ENCODE assay signal across 31 cellular contexts in genomic region chr2:183608747-183609146, GRCh38.
"Had no signal": no experiment of that assay in that cellular context is flagged by ENCODE, and none has a peak within 500 bp of the region (broad histone marks: within the 10 kb centered on the region; RNA-seq: fewer than 3 reads in every experiment).

No MANE protein-coding gene starts in this region.

- H3K4me1 Mint-ChIP-seq: activated naive CD4-positive, alpha-beta T cell treated with anti-CD3 and anti-CD28 coated beads, Interleukin-2, amount 50 U/mL, for 24 hours; activated naive CD8-positive, alpha-beta T cell treated with anti-CD3 and anti-CD28 coated beads for 36 hours; activated naive CD8-positive, alpha-beta T cell treated with anti-CD3 and anti-CD28 coated beads, Interleukin-2, amount 50 U/mL, for 24 hours; activated T-helper 17 cell treated with anti-CD3 and anti-CD28 coated beads, Interleukin-2, amount 50 U/mL, for 72 hours; T-helper 17 cell had no signal

- DNase-seq: activated CD4-positive, alpha-beta T cell treated with anti-CD3 and anti-CD28 coated beads for 48 hours; activated CD4-positive, alpha-beta T cell treated with anti-CD3 and anti-CD28 coated beads, Interleukin-2, amount 50 U/mL, for 1 hour; activated CD4-positive, alpha-beta T cell treated with anti-CD3 and anti-CD28 coated beads, Interleukin-2, amount 50 U/mL, for 48 hours; activated CD8-positive, alpha-beta memory T cell treated with anti-CD3 and anti-CD28 coated beads for 24 hours; activated CD8-positive, alpha-beta T cell treated with anti-CD3 and anti-CD28 coated beads for 36 hours; activated effector memory CD4-positive, alpha-beta T cell treated with Interleukin-2 at 50 U/mL for 16 hours; activated gamma-delta T cell treated with Interleukin-2 at 50 U/mL for 16 hours; activated naive CD4-positive, alpha-beta T cell treated with Interleukin-2 at 50 U/mL for 16 hours; activated naive CD8-positive, alpha-beta T cell treated with anti-CD3 and anti-CD28 coated beads for 36 hours; activated naive CD8-positive, alpha-beta T cell treated with anti-CD3 and anti-CD28 coated beads, Interleukin-2, amount 50 U/mL, for 24 hours; activated T-cell treated with anti-CD3 and anti-CD28 coated beads, Interleukin-2, amount 50 U/mL, for 4 hours; adrenal gland; amygdala; aorta; body of pancreas; caudate nucleus; cortex of kidney; dermis blood vessel endothelial cell; effector CD4-positive, alpha-beta T cell; effector memory CD8-positive, alpha-beta T cell; esophagus squamous epithelium; foreskin melanocyte; heart right ventricle; T-helper 1 cell; T-helper 17 cell; T1000 had no signal

- H3K4me3 Mint-ChIP-seq: activated CD8-positive, alpha-beta T cell treated with anti-CD3 and anti-CD28 coated beads for 36 hours; activated naive CD4-positive, alpha-beta T cell treated with anti-CD3 and anti-CD28 coated beads, Interleukin-2, amount 50 U/mL, for 24 hours; activated naive CD8-positive, alpha-beta T cell treated with anti-CD3 and anti-CD28 coated beads for 36 hours; activated naive CD8-positive, alpha-beta T cell treated with anti-CD3 and anti-CD28 coated beads, Interleukin-2, amount 50 U/mL, for 24 hours; activated T-cell treated with anti-CD3 and anti-CD28 coated beads, Interleukin-2, amount 50 U/mL, for 4 hours; activated T-helper 17 cell treated with anti-CD3 and anti-CD28 coated beads, Interleukin-2, amount 50 U/mL, for 72 hours; effector memory CD8-positive, alpha-beta T cell; T-helper 17 cell; T-helper 2 cell treated with Interferon-gamma antibody and Interleukin-4, amounts not matched to agents 5 μg/mL and 100 μg/mL, for 36 hours had no signal

- H3K27ac Mint-ChIP-seq: activated CD8-positive, alpha-beta T cell treated with anti-CD3 and anti-CD28 coated beads for 36 hours; activated naive CD4-positive, alpha-beta T cell treated with anti-CD3 and anti-CD28 coated beads, Interleukin-2, amount 50 U/mL, for 24 hours; activated naive CD8-positive, alpha-beta T cell treated with anti-CD3 and anti-CD28 coated beads for 36 hours; activated naive CD8-positive, alpha-beta T cell treated with anti-CD3 and anti-CD28 coated beads, Interleukin-2, amount 50 U/mL, for 24 hours; activated T-helper 17 cell treated with anti-CD3 and anti-CD28 coated beads, Interleukin-2, amount 50 U/mL, for 72 hours; effector memory CD8-positive, alpha-beta T cell; T-helper 17 cell; T-helper 2 cell treated with Interferon-gamma antibody and Interleukin-4, amounts not matched to agents 5 μg/mL and 100 μg/mL, for 36 hours had no signal

- H3K27me3 ChIP-seq: adrenal gland, body of pancreas, esophagus squamous epithelium, gastroesophageal sphincter, heart right ventricle had no signal

- H3K36me3 ChIP-seq: adrenal gland, esophagus squamous epithelium, gastroesophageal sphincter, heart right ventricle had no signal

- H3K4me1 ChIP-seq: adrenal gland, body of pancreas, esophagus squamous epithelium, gastroesophageal sphincter had no signal

- H3K27ac ChIP-seq: adrenal gland, body of pancreas, epithelial cell of prostate, esophagus squamous epithelium, gastroesophageal sphincter, heart right ventricle had no signal

- H3K9me3 Mint-ChIP-seq: activated naive CD4-positive, alpha-beta T cell treated with anti-CD3 and anti-CD28 coated beads, Interleukin-2, amount 50 U/mL, for 24 hours; activated naive CD8-positive, alpha-beta T cell treated with anti-CD3 and anti-CD28 coated beads for 36 hours; activated naive CD8-positive, alpha-beta T cell treated with anti-CD3 and anti-CD28 coated beads, Interleukin-2, amount 50 U/mL, for 24 hours; activated T-helper 17 cell treated with anti-CD3 and anti-CD28 coated beads, Interleukin-2, amount 50 U/mL, for 72 hours had no signal

- ATAC-seq: activated CD8-positive, alpha-beta T cell treated with anti-CD3 and anti-CD28 coated beads for 36 hours; activated naive CD8-positive, alpha-beta T cell treated with anti-CD3 and anti-CD28 coated beads, Interleukin-2, amount 50 U/mL, for 24 hours; activated T-cell treated with anti-CD3 and anti-CD28 coated beads, Interleukin-2, amount 50 U/mL, for 4 hours; activated T-helper 17 cell treated with anti-CD3 and anti-CD28 coated beads, Interleukin-2, amount 50 U/mL, for 72 hours; body of pancreas; effector memory CD8-positive, alpha-beta T cell; gastroesophageal sphincter; T-helper 17 cell had no signal

- H3K36me3 Mint-ChIP-seq: activated naive CD4-positive, alpha-beta T cell treated with anti-CD3 and anti-CD28 coated beads, Interleukin-2, amount 50 U/mL, for 24 hours; activated naive CD8-positive, alpha-beta T cell treated with anti-CD3 and anti-CD28 coated beads for 36 hours had no signal

- H3K9me3 ChIP-seq: adrenal gland, body of pancreas, esophagus squamous epithelium, gastroesophageal sphincter, heart right ventricle had no signal

- H3K4me3 ChIP-seq: adrenal gland, body of pancreas, esophagus squamous epithelium, gastroesophageal sphincter, heart right ventricle had no signal

- H3K27me3 Mint-ChIP-seq: activated CD8-positive, alpha-beta T cell treated with anti-CD3 and anti-CD28 coated beads for 36 hours; activated naive CD4-positive, alpha-beta T cell treated with anti-CD3 and anti-CD28 coated beads, Interleukin-2, amount 50 U/mL, for 24 hours; activated naive CD8-positive, alpha-beta T cell treated with anti-CD3 and anti-CD28 coated beads for 36 hours; activated naive CD8-positive, alpha-beta T cell treated with anti-CD3 and anti-CD28 coated beads, Interleukin-2, amount 50 U/mL, for 24 hours; activated T-helper 17 cell treated with anti-CD3 and anti-CD28 coated beads, Interleukin-2, amount 50 U/mL, for 72 hours; effector memory CD8-positive, alpha-beta T cell; T-helper 17 cell had no signal
